8 cellular contexts compared by ENCODE assay signal in genomic region chr12:98754095-98754494, GRCh38.
DNase-seq lines count a peak whose midpoint lies in the region; ATAC-seq, FAIRE-seq and TF ChIP-seq lines count a peak whose summit lies in the region.

No MANE protein-coding gene starts in this region.

- H3K27ac ChIP-seq in A549 (peak overlapping the region; percentile 41 to 77), Panc1 (ENCODE audit: low read length) (no peak overlapping the region), psoas muscle (no peak overlapping the region)

- ATAC-seq in A549 (peak; percentile 97 to 98), GM18517 (IDR thresholded peaks at IDR 0.05; ENCODE audit: unreplicated experiment) (peak; percentile 100), HG02840 (IDR thresholded peaks at IDR 0.05; ENCODE audit: low FRiP score, unreplicated experiment) (peak; percentile 99), Panc1 (peak; percentile 84), psoas muscle (no peak)

- TF ChIP-seq RAD21 in A549 (conservative IDR thresholded peaks at IDR 0.05 in 1 of 2, IDR thresholded peaks at IDR 0.05 in 1 of 2) = no peak

- no peak for TF ChIP-seq POLR2A in A549 (IDR thresholded peaks at IDR 0.05; ENCODE audit: low read length)

- CTCF ChIA-PET in A549 (lab: Yijun Ruan, JAX) = interaction anchor here (1.2 to 2.9 kb wide), 7 partner anchors 14 to 905 kb away, joined by 3 to 13 read pairs (median 5); no protein-coding TSS in a partner anchor
- CTCF ChIA-PET in Panc1 (lab: Charles Lee) = no interaction called here

- 8% methylated on average over 5 of the region's 5 CpGs for WGBS in A549 (ENCODE audit: missing lambda C conversion rate)
- 66 to 72% (median 67%) methylated on average over 5 of the region's 5 CpGs for WGBS in psoas muscle, 3 donors

- no peak for TF ChIP-seq CTCF in A549 (IDR thresholded peaks at IDR 0.05)
- TF ChIP-seq CTCF in Panc1 (IDR thresholded peaks at IDR 0.05) = no peak
- no peak for TF ChIP-seq CTCF in psoas muscle (IDR thresholded peaks at IDR 0.05)

- no peaks in the 10 kb centered on the region for H3K9me3 ChIP-seq in A549
- H3K9me3 ChIP-seq in Panc1 (ENCODE audit: control insufficient read depth, insufficient read depth, low read depth, low read length) = no peaks in the 10 kb centered on the region
- no peaks in the 10 kb centered on the region for H3K9me3 ChIP-seq in psoas muscle

- no peaks in the 10 kb centered on the region for H3K36me3 ChIP-seq in Panc1 (ENCODE audit: control insufficient read depth, insufficient read depth, low read length)
- no peaks in the 10 kb centered on the region for H3K36me3 ChIP-seq in psoas muscle (ENCODE audit: insufficient read depth in 1 of 2, low read depth in 1 of 2)

- H3K4me3 ChIP-seq in A549 (no peak overlapping the region), Panc1 (ENCODE audit: low read depth in 2 of 2, low read length in 2 of 2) (no peak overlapping the region), psoas muscle (no peak overlapping the region)

- no peak for TF ChIP-seq EP300 in A549 (IDR thresholded peaks at IDR 0.05)

- peak; percentile 93 for FAIRE-seq in A549 (lab: Jason Lieb, UNC)

- POLR2A ChIA-PET in A549 (lab: Yijun Ruan, JAX) = no interaction called here
- POLR2A ChIA-PET in Panc1 (lab: Charles Lee) = interaction anchor here (0.6 kb wide), 1 partner anchor 58 kb away, joined by 3 read pairs; no protein-coding TSS in a partner anchor

- peak overlapping the region; percentile 54 for H3K4me2 ChIP-seq in A549

- H3K27me3 ChIP-seq in Panc1 (ENCODE audit: control insufficient read depth, insufficient read depth, low read length) (no peaks in the 10 kb centered on the region), psoas muscle (ENCODE audit: insufficient read depth in 3 of 3, low read length in 2 of 3) (no peaks in the 10 kb centered on the region)

- intact Hi-C loops in Panc1 (cut with micrococcal nuclease; ENCODE audit: unreplicated experiment) = no loop called here
- intact Hi-C loops in psoas muscle (cut with DNase I) = no loop called here

- DNase-seq in A549 (ENCODE audit: low read depth in 1 of 2, low spot score in 1 of 2) (peak; percentile 86 to 87), Panc1 (ENCODE audit: low read depth, low spot score) (no peak), glomerular visceral epithelial cell (ENCODE audit: extremely low spot score) (peak; percentile 84), SHP77 (lab: John Stamatoyannopoulos, UW) (no peak), DMS79 (lab: John Stamatoyannopoulos, UW) (no peak), psoas muscle (no peak)

- peaks cover 26% of the 10 kb centered on the region for H3K4me1 ChIP-seq in A549
- H3K4me1 ChIP-seq in Panc1 (ENCODE audit: control insufficient read depth, insufficient read depth, low read length) = peaks cover 5% of the 10 kb centered on the region
- H3K4me1 ChIP-seq in psoas muscle = peaks cover 14% of the 10 kb centered on the region

- no TSS peak for BruUV-seq in Panc1 (replicated peaks; lab: Mats Ljungman, UMichigan)

- in situ Hi-C loops in Panc1 (cut with HindIII; ENCODE audit: low pct_unique_long_range_greater_than_20kb, low sequenced_read_pairs) = no loop called here

TF ChIP-seq in A549, 52 proteins besides CTCF, POLR2A, EP300 and RAD21:
- TF ChIP-seq ZC3H11A (IDR thresholded peaks at IDR 0.05) = no peak
- peak; percentile 46; the same call in 1 of the 2 replicates for TF ChIP-seq FOSL2 (IDR thresholded peaks at IDR 0.05)
- TF ChIP-seq FOSL2 (CRISPR knock-in tag; IDR thresholded peaks at IDR 0.05) = peak; percentile 82
- TF ChIP-seq MAX (IDR thresholded peaks at IDR 0.05) = peak; percentile 12; the same call in 1 of the 2 replicates
- TF ChIP-seq E2F6 (IDR thresholded peaks at IDR 0.05; ENCODE audit: borderline replicate concordance, low read depth) = 0 out of 2 replicates have a peak, but pooled peaks have one; percentile 49

Comparison
In these comparisons a context has a peak if more than half of its experiments do, and no peak if none do; other contexts are left out.
1. ATAC-seq: peak in A549 (2 of 2), GM18517 (single experiment), HG02840 (single experiment) and Panc1 (single experiment); none in psoas muscle (0 of 4).
2. DNase-seq: peak in A549 (2 of 2) and glomerular visceral epithelial cell (single experiment); none in Panc1 (single experiment), SHP77 (0 of 2), DMS79 (single experiment) and psoas muscle (0 of 2).
3. H3K27ac ChIP-seq: peak in A549 (2 of 2); none in Panc1 (single experiment) and psoas muscle (single experiment).